Comparison of ENCODE assay signal across 1 cellular context in genomic region chr1:200901350-200901749, GRCh38.
TF ChIP-seq lines count a peak whose summit lies in the region.

No MANE protein-coding gene starts in this region.

TF ChIP-seq in A549, 52 proteins besides CTCF, POLR2A, EP300 and RAD21 (continued from another document):
- no peak for TF ChIP-seq HES2 (IDR thresholded peaks at IDR 0.05)
- no peak for TF ChIP-seq MAX (IDR thresholded peaks at IDR 0.05)
- TF ChIP-seq BHLHE40 (IDR thresholded peaks at IDR 0.05; ENCODE audit: low read depth, low read length), result no peak
- no peak for TF ChIP-seq ZNF302 (CRISPR knock-in tag; IDR thresholded peaks at IDR 0.05)
- TF ChIP-seq NPAS2 (CRISPR knock-in tag; IDR thresholded peaks at IDR 0.05; ENCODE audit: borderline replicate concordance), result no peak
